Comparison of ENCODE assay signal across 21 cellular contexts in the genomic region with DNA sequence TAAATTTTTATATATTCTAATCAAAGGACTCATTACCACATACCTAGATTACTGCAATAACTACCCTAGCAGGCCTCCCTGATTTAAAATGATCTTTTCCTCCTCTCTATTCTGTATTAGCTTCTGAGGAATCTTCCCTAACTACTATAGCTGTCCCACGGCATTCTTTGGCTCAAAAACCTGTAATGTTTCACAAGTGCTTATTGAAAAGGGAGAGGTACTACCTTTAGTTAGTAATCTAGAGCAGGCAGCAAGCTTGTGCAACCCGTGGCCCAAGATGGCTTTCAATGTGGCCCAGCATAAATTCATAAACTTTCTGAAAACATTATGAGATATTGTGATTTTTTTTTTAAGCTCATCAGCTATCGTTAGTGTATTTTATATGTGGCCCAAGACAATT.
DNase-seq lines count a peak whose midpoint lies in the region; ATAC-seq and TF ChIP-seq lines count a peak whose summit lies in the region.
"Had no signal": no experiment of that assay in that cellular context is flagged by ENCODE, and none has a peak within 500 bp of the region (broad histone marks: within the 10 kb centered on the region; RNA-seq: fewer than 3 reads in every experiment).

No MANE protein-coding gene starts in this region.

- H3K36me3 ChIP-seq in PC-9 (ENCODE audit: low read depth) (no peaks in the 10 kb centered on the region), trophoblast cell (ENCODE audit: control insufficient read depth in 1 of 2, insufficient read depth in 2 of 2, low read length in 2 of 2) (peaks cover 0 to 3% of the 10 kb centered on the region in 2 experiments)
- H3K36me3 ChIP-seq: tibial artery had no signal

- no peaks in the 10 kb centered on the region for H4K20me1 ChIP-seq in PC-9 (ENCODE audit: insufficient read depth)

- POLR2A ChIA-PET in PC-9 (lab: Charles Lee; ENCODE audit: unreplicated experiment) = no interaction called here

- H4K91ac ChIP-seq in trophoblast cell (ENCODE audit: low read depth, low read length) = no peak overlapping the region

- H3K4me2 ChIP-seq in PC-9 (no peak overlapping the region), trophoblast cell (ENCODE audit: low read length) (no peak overlapping the region)

- no peaks in the 10 kb centered on the region for H3K9me3 Mint-ChIP-seq in activated T-cell treated with anti-CD3 and anti-CD28 coated beads, Interleukin-2, amount 50 U/mL, for 72 hours
- no peaks in the 10 kb centered on the region for H3K9me3 Mint-ChIP-seq in central memory CD8-positive, alpha-beta T cell
- H3K9me3 Mint-ChIP-seq: neural crest cell had no signal

- no peak overlapping the region for H2BK5ac ChIP-seq in trophoblast cell (ENCODE audit: low read depth, low read length, poor library complexity)

- no peak overlapping the region for H2BK120ac ChIP-seq in trophoblast cell (ENCODE audit: insufficient read depth, low read length, poor library complexity)

- H3K14ac ChIP-seq in trophoblast cell (ENCODE audit: low read length) = no peak overlapping the region

- H3K27ac ChIP-seq in PC-9 (peak overlapping the region; percentile 63; the same call in 1 of the 2 replicates), trophoblast cell (ENCODE audit: low read depth, low read length) (no peak overlapping the region)
- H3K27ac ChIP-seq: ascending aorta, tibial artery, VCaP had no signal

- no peaks in the 10 kb centered on the region for H3K27me3 Mint-ChIP-seq in activated T-cell treated with anti-CD3 and anti-CD28 coated beads, Interleukin-2, amount 50 U/mL, for 72 hours (ENCODE audit: low read depth)
- no peaks in the 10 kb centered on the region for H3K27me3 Mint-ChIP-seq in central memory CD8-positive, alpha-beta T cell
- H3K27me3 Mint-ChIP-seq: progenitor cell of endocrine pancreas had no signal

- no CpG with 5 or more reads among the region's 3 CpGs for WGBS in trophoblast cell (ENCODE audit: extremely low coverage, insufficient coverage, insufficient read length)

- H3K9me2 ChIP-seq in PC-9 (ENCODE audit: insufficient read depth) = no peaks in the 10 kb centered on the region

- peaks cover 24% of the 10 kb centered on the region for H3K4me1 Mint-ChIP-seq in activated T-cell treated with anti-CD3 and anti-CD28 coated beads, Interleukin-2, amount 50 U/mL, for 72 hours (ENCODE audit: low read depth)
- peaks cover 18% of the 10 kb centered on the region for H3K4me1 Mint-ChIP-seq in central memory CD8-positive, alpha-beta T cell
- H3K4me1 Mint-ChIP-seq: neural crest cell had no signal

- H4K8ac ChIP-seq in trophoblast cell (ENCODE audit: low read depth, low read length) = no peak overlapping the region

- no peak for DNase-seq in activated T-cell treated with anti-CD3 and anti-CD28 coated beads, Interleukin-2, amount 50 U/mL, for 72 hours
- no peak for DNase-seq in activated T-cell treated with anti-CD3 and anti-CD28 coated beads, Interleukin-2, amount 50 U/mL, for 48 hours
- DNase-seq in PC-9 (peak in 1 of 2 experiments; percentile 53), trophoblast cell (peak; percentile 78 to 89), NOMO-1 treated with DMSO at 0.1 percent for 48 hours (lab: John Stamatoyannopoulos, UW; ENCODE audit: unreplicated experiment) (no peak), SKM-1 (lab: John Stamatoyannopoulos, UW; ENCODE audit: unreplicated experiment) (no peak)
- no peak for DNase-seq in central memory CD8-positive, alpha-beta T cell (ENCODE audit: low spot score in 2 of 2)
- DNase-seq: activated gamma-delta T cell; GF-D8; left colon; NCI-H1417; NCI-H2107; NCI-H748 treated with DMSO at 0.1 percent for 48 hours; Right ventricle myocardium superior; stimulated activated naive CD4-positive, alpha-beta T cell; tibial artery had no signal

- H3K4me1 ChIP-seq in PC-9 (replicated peaks; ENCODE audit: insufficient read depth) = peaks cover 12% of the 10 kb centered on the region
- H3K4me1 ChIP-seq in trophoblast cell (ENCODE audit: control insufficient read depth in 1 of 2, insufficient read depth in 2 of 2, low read length in 2 of 2) = no peaks in the 10 kb centered on the region
- H3K4me1 ChIP-seq: ascending aorta, tibial artery had no signal

- H3K79me2 ChIP-seq in PC-9 (ENCODE audit: low read depth) (no peaks in the 10 kb centered on the region), trophoblast cell (ENCODE audit: control insufficient read depth, insufficient read depth, low read length, poor library complexity) (no peaks in the 10 kb centered on the region)

- H3K4ac ChIP-seq in trophoblast cell (ENCODE audit: low read depth, low read length) = no peak overlapping the region

- H3F3A ChIP-seq in PC-9 (ENCODE audit: insufficient read depth, low read depth) = peaks cover 20% of the 10 kb centered on the region

- H2AFZ ChIP-seq in PC-9 = no peak overlapping the region
- no peak overlapping the region for H2AFZ ChIP-seq in trophoblast cell (ENCODE audit: insufficient read depth, low read length, poor library complexity)

- no peak overlapping the region for H3K23ac ChIP-seq in trophoblast cell (ENCODE audit: low read length)

- no peak for TF ChIP-seq CTCF in PC-9 (conservative IDR thresholded peaks at IDR 0.05)

- no peak overlapping the region for H2BK12ac ChIP-seq in trophoblast cell (ENCODE audit: low read length)

- intact Hi-C loops in PC-9 (cut with micrococcal nuclease; ENCODE audit: unreplicated experiment) = no loop called here

- no peak overlapping the region for H4K12ac ChIP-seq in trophoblast cell (ENCODE audit: low read depth, low read length)

- H3K36me3 Mint-ChIP-seq in activated T-cell treated with anti-CD3 and anti-CD28 coated beads, Interleukin-2, amount 50 U/mL, for 72 hours (ENCODE audit: insufficient read depth in 2 of 2) = peaks cover 2 to 10% of the 10 kb centered on the region in 2 donors
- peaks cover 27% of the 10 kb centered on the region for H3K36me3 Mint-ChIP-seq in central memory CD8-positive, alpha-beta T cell (ENCODE audit: insufficient read depth)

- no peak overlapping the region for H3K18ac ChIP-seq in trophoblast cell (ENCODE audit: low read length)

- peak overlapping the region; percentile 83 for H3K27ac Mint-ChIP-seq in activated T-cell treated with anti-CD3 and anti-CD28 coated beads, Interleukin-2, amount 50 U/mL, for 72 hours
- H3K27ac Mint-ChIP-seq in central memory CD8-positive, alpha-beta T cell (ENCODE audit: low read depth) = peak overlapping the region; percentile 46
- H3K27ac Mint-ChIP-seq: progenitor cell of endocrine pancreas had no signal

- H2AK5ac ChIP-seq in trophoblast cell (ENCODE audit: low read length) = no peak overlapping the region

- H3K4me3 Mint-ChIP-seq in activated T-cell treated with anti-CD3 and anti-CD28 coated beads, Interleukin-2, amount 50 U/mL, for 72 hours = no peak overlapping the region
- no peak overlapping the region for H3K4me3 Mint-ChIP-seq in central memory CD8-positive, alpha-beta T cell
- H3K4me3 Mint-ChIP-seq: neural crest cell had no signal

- no peaks in the 10 kb centered on the region for H3K9me3 ChIP-seq in PC-9 (ENCODE audit: insufficient read depth, low read depth)
- no peaks in the 10 kb centered on the region for H3K9me3 ChIP-seq in trophoblast cell (ENCODE audit: insufficient read depth, low read depth, low read length)
- H3K9me3 ChIP-seq: ascending aorta, tibial artery had no signal

- H3K9ac ChIP-seq in trophoblast cell (ENCODE audit: low read length) = no peak overlapping the region

- no peaks in the 10 kb centered on the region for H3K79me1 ChIP-seq in trophoblast cell (ENCODE audit: low read length)

- no peak overlapping the region for H3K4me3 ChIP-seq in PC-9
- no peak overlapping the region for H3K4me3 ChIP-seq in trophoblast cell (ENCODE audit: low read depth, low read length)
- H3K4me3 ChIP-seq: ascending aorta, tibial artery had no signal

- BruUV-seq in PC-9 (replicated peaks; lab: Mats Ljungman, UMichigan) = no TSS peak

- H3K27me3 ChIP-seq in PC-9 (ENCODE audit: insufficient read depth, low read depth) = no peaks in the 10 kb centered on the region
- no peaks in the 10 kb centered on the region for H3K27me3 ChIP-seq in trophoblast cell (ENCODE audit: insufficient read depth, low read length)
- H3K27me3 ChIP-seq: ascending aorta, tibial artery had no signal

- no peak for ATAC-seq in activated T-cell treated with anti-CD3 and anti-CD28 coated beads, Interleukin-2, amount 50 U/mL, for 72 hours (replicated peaks in 1 of 2)
- ATAC-seq in central memory CD8-positive, alpha-beta T cell (replicated peaks; ENCODE audit: extremely low read depth, poor library complexity, severe bottlenecking) = no peak
- no peak for ATAC-seq in HG02763 (IDR thresholded peaks at IDR 0.05; ENCODE audit: unreplicated experiment)
- ATAC-seq: left colon had no signal

- CTCF ChIA-PET in PC-9 (lab: Charles Lee) = no interaction called here

Comparison
In these comparisons a context has a peak if more than half of its experiments do, and no peak if none do; other contexts are left out.
1. DNase-seq: peak in trophoblast cell (2 of 2); none in activated T-cell treated with anti-CD3 and anti-CD28 coated beads, Interleukin-2, amount 50 U/mL, for 72 hours (0 of 2), activated T-cell treated with anti-CD3 and anti-CD28 coated beads, Interleukin-2, amount 50 U/mL, for 48 hours (0 of 2), central memory CD8-positive, alpha-beta T cell (0 of 2), NOMO-1 treated with DMSO at 0.1 percent for 48 hours (single experiment) and SKM-1 (single experiment).